Comparison of ENCODE assay signal across 2 cellular contexts in genomic region chr20:34637245-34638185, GRCh38.
A peak's percentile ranks its signal among the peaks of the same experiment; 100 is the strongest.
TF ChIP-seq lines count a peak whose summit lies in the region.

No MANE protein-coding gene starts in this region.

TF ChIP-seq in IMR-90, 13 proteins besides CTCF, POLR2A, EP300 and RAD21 (continued from another document):
- TF ChIP-seq FOS (IDR thresholded peaks at IDR 0.05; ENCODE audit: low read depth, low read length), result peak; percentile 42; the same call in 1 of the 2 replicates
- TF ChIP-seq CEBPB (IDR thresholded peaks at IDR 0.05; ENCODE audit: low read depth, low read length), result peak; percentile 97

TF ChIP-seq in HepG2, 621 proteins besides CTCF, POLR2A, EP300 and RAD21 (continued from another document and continues in another):
- TF ChIP-seq ZNF737 (CRISPR knock-in tag; IDR thresholded peaks at IDR 0.05; ENCODE audit: borderline replicate concordance) (no peak), ZNF782 (CRISPR knock-in tag; IDR thresholded peaks at IDR 0.05; ENCODE audit: borderline replicate concordance) (no peak), YY1 (IDR thresholded peaks at IDR 0.05; ENCODE audit: insufficient read depth, insufficient replicate concordance, low read depth, low read length) (no peak), HNRNPH1 (optimal IDR thresholded peaks at IDR 0.05; ENCODE audit: low read depth, low read length) (no peak), KDM1A (CRISPR knock-in tag; IDR thresholded peaks at IDR 0.05) (peak; percentile 61; the same call in 1 of the 2 replicates), MIER2 (CRISPR knock-in tag; IDR thresholded peaks at IDR 0.05) (no peak), ZNF414 (CRISPR knock-in tag; IDR thresholded peaks at IDR 0.05) (no peak), ZKSCAN8 (CRISPR knock-in tag; IDR thresholded peaks at IDR 0.05; ENCODE audit: borderline replicate concordance) (peak; percentile 62; the same call in 1 of the 2 replicates), HNF1A (IDR thresholded peaks at IDR 0.05; ENCODE audit: low read depth) (no peak), HNF1A (CRISPR knock-in tag; IDR thresholded peaks at IDR 0.05; ENCODE audit: borderline replicate concordance) (0 out of 2 replicates have a peak, but pooled peaks have one; percentile 39), GATA4 (IDR thresholded peaks at IDR 0.05; ENCODE audit: borderline replicate concordance, low read depth) (no peak), GTF3A (CRISPR knock-in tag; conservative IDR thresholded peaks at IDR 0.05) (no peak), ZNF639 (CRISPR knock-in tag; conservative IDR thresholded peaks at IDR 0.05) (no peak), ARNT2 (CRISPR knock-in tag; IDR thresholded peaks at IDR 0.05; ENCODE audit: low read depth) (0 out of 2 replicates have a peak, but pooled peaks have one; percentile 20), RBAK (CRISPR knock-in tag; IDR thresholded peaks at IDR 0.05) (no peak), ZBTB7B (CRISPR knock-in tag; IDR thresholded peaks at IDR 0.05) (no peak; the same call in 1 of the 2 replicates), MED1 (CRISPR knock-in tag; IDR thresholded peaks at IDR 0.05) (no peak), GLI4 (CRISPR knock-in tag; IDR thresholded peaks at IDR 0.05; ENCODE audit: borderline replicate concordance) (no peak), NFE2 (CRISPR knock-in tag; IDR thresholded peaks at IDR 0.05) (no peak), TOPORS (CRISPR knock-in tag; IDR thresholded peaks at IDR 0.05) (no peak), RXRB (CRISPR knock-in tag; IDR thresholded peaks at IDR 0.05; ENCODE audit: borderline replicate concordance) (peak; percentile 29; the same call in 1 of the 2 replicates), SUZ12 (IDR thresholded peaks at IDR 0.05; ENCODE audit: low read depth, low read length) (no peak), ZNF510 (CRISPR knock-in tag; IDR thresholded peaks at IDR 0.05; ENCODE audit: low read depth) (no peak), FOXJ3 (CRISPR knock-in tag; IDR thresholded peaks at IDR 0.05; ENCODE audit: borderline replicate concordance) (no peak), ATF3 (CRISPR knock-in tag; IDR thresholded peaks at IDR 0.05) (0 out of 2 replicates have a peak, but pooled peaks have one; percentile 17), NFAT5 (CRISPR knock-in tag; IDR thresholded peaks at IDR 0.05) (no peak), ZNF12 (CRISPR knock-in tag; IDR thresholded peaks at IDR 0.05) (peak; percentile 91), ATF4 (CRISPR knock-in tag; IDR thresholded peaks at IDR 0.05) (peak in 1 of 2 experiments; percentile 73; a peak in 2 of 4 replicates), RFX1 (IDR thresholded peaks at IDR 0.05) (no peak), ZNF777 (CRISPR knock-in tag; IDR thresholded peaks at IDR 0.05) (no peak), AHR (CRISPR knock-in tag; IDR thresholded peaks at IDR 0.05) (no peak), CERS6 (CRISPR knock-in tag; IDR thresholded peaks at IDR 0.05) (no peak), CHD2 (IDR thresholded peaks at IDR 0.05; ENCODE audit: low read depth, low read length) (no peak), GMEB1 (CRISPR knock-in tag; IDR thresholded peaks at IDR 0.05; ENCODE audit: borderline replicate concordance) (no peak), FOSL1 (CRISPR knock-in tag; IDR thresholded peaks at IDR 0.05; ENCODE audit: borderline replicate concordance) (peak; percentile 37; the same call in 1 of the 2 replicates), GATAD1 (CRISPR knock-in tag; IDR thresholded peaks at IDR 0.05) (peak; percentile 46; the same call in 1 of the 2 replicates), ZBTB25 (CRISPR knock-in tag; IDR thresholded peaks at IDR 0.05) (peak; percentile 73)
